In the genomic region with DNA sequence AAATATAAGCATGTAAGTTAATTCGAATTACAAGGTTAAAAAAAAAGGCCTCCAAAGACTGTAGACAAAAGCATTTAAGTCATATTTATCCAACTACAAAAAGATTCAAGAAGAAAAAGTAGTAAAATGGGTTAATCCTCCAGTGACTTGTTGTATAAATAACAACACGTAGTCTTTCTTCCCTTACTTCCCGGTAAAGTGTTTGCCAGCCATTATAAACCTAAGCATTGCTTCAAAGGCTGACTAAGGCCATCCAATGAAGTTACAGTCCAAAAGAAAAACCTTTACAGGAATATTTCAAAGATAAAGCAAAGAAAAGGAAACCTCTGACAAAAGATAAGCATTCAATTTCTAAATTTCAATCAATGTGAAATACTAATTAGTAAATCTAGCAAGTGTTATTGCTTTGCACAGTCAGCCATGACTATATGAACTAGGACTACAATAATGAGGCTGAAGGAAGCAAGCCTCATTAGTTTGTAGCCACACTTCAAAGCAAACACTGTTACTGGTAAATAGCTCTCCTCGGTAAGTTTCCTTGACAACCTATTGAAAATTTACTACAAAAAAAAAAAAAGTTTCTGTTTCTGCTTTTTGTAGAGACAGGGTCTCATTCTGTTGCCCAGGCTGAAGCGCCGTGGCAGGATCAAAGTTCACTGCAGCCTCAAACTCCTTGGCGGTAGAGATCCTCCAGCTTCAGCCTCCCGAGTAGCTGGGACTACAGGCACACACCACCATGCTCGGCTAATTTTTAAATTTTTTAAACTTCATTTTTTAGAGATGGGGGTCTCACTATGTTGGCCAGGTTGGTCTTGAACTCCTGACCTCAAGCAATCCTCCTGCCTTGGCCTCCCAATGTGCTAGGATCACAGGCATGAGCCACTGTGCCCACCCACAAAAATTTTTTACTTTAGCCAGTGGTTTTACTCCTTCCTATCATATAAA, we compare ENCODE assay signal across 16 cellular contexts. TPM values are rescaled to one million over a fixed set of nuclear protein-coding genes. Genes with fewer than 3 reads are reported as not detected.
DNase-seq lines count a peak whose midpoint lies in the region; ATAC-seq and TF ChIP-seq lines count a peak whose summit lies in the region.
"Had no signal": no experiment of that assay in that cellular context is flagged by ENCODE, and none has a peak within 500 bp of the region (broad histone marks: within the 10 kb centered on the region; RNA-seq: fewer than 3 reads in every experiment).

No MANE protein-coding gene starts in this region.

- ATAC-seq in Right ventricle myocardium superior (ENCODE audit: poor library complexity) = no peak
- ATAC-seq in HG03460 (IDR thresholded peaks at IDR 0.05; ENCODE audit: unreplicated experiment) = peak; percentile 66
- ATAC-seq: activated naive CD4-positive, alpha-beta T cell treated with anti-CD3 and anti-CD28 coated beads, Interleukin-2, amount 50 U/mL, for 72 hours had no signal

- H3K4me3 ChIP-seq in left ventricle myocardium inferior = no peak overlapping the region
- no peak overlapping the region for H3K4me3 ChIP-seq in lower leg skin (ENCODE audit: low read depth, poor library complexity, severe bottlenecking)
- H3K4me3 ChIP-seq in suprapubic skin = no peak overlapping the region
- no peak overlapping the region for H3K4me3 ChIP-seq in GM23248
- H3K4me3 ChIP-seq: esophagus muscularis mucosa, transverse colon had no signal

- TF ChIP-seq CTCF in left ventricle myocardium inferior (IDR thresholded peaks at IDR 0.05; ENCODE audit: borderline replicate concordance) = no peak
- TF ChIP-seq CTCF in lower leg skin (IDR thresholded peaks at IDR 0.05) = no peak
- no peak for TF ChIP-seq CTCF in suprapubic skin (IDR thresholded peaks at IDR 0.05)

- H3K4me1 ChIP-seq in left ventricle myocardium inferior (peaks cover 61% of the 10 kb centered on the region), suprapubic skin (peaks cover 11% of the 10 kb centered on the region), GM23248 (ENCODE audit: insufficient read depth) (peaks cover 13% of the 10 kb centered on the region; the same call in 1 of the 2 replicates)

- peak overlapping the region; percentile 21 for H3K27ac ChIP-seq in left ventricle myocardium inferior (replicated peaks)
- no peak overlapping the region for H3K27ac ChIP-seq in suprapubic skin
- H3K27ac ChIP-seq in GM23248 = no peak overlapping the region
- H3K27ac ChIP-seq: brain microvascular endothelial cell, esophagus muscularis mucosa had no signal

- no peaks in the 10 kb centered on the region for H3K9me3 ChIP-seq in left ventricle myocardium inferior (replicated peaks)
- H3K9me3 ChIP-seq in suprapubic skin = no peaks in the 10 kb centered on the region
- H3K9me3 ChIP-seq in GM23248 (ENCODE audit: low read depth) = no peaks in the 10 kb centered on the region
- H3K9me3 ChIP-seq: esophagus muscularis mucosa, transverse colon had no signal

- intact Hi-C loops in left ventricle myocardium inferior (cut with micrococcal nuclease) = no loop called here
- intact Hi-C loops in Right ventricle myocardium superior (cut with DNase I) = no loop called here
- intact Hi-C loops in lower leg skin (cut with DNase I; ENCODE audit: low total_unique reads) = no loop called here

- H2AFZ ChIP-seq in GM23248 = no peak overlapping the region

- H3F3A ChIP-seq in GM23248 (ENCODE audit: insufficient read depth) = no peaks in the 10 kb centered on the region

- H3K27me3 ChIP-seq in left ventricle myocardium inferior (ENCODE audit: low read depth) = no peaks in the 10 kb centered on the region
- H3K27me3 ChIP-seq in suprapubic skin = no peaks in the 10 kb centered on the region
- H3K27me3 ChIP-seq in GM23248 (replicated peaks; ENCODE audit: insufficient read depth) = no peaks in the 10 kb centered on the region
- H3K27me3 ChIP-seq: brain microvascular endothelial cell, esophagus muscularis mucosa, transverse colon had no signal

- in situ Hi-C loops in GM23248 (cut with MboI) = no loop called here

- no peak overlapping the region for H3K9ac ChIP-seq in GM23248

- no peak overlapping the region for H3K4me2 ChIP-seq in GM23248 (ENCODE audit: unreplicated experiment)

- peaks cover 99% of the 10 kb centered on the region for H3K79me2 ChIP-seq in GM23248 (ENCODE audit: insufficient read depth)

- TF ChIP-seq POLR2A in lower leg skin (IDR thresholded peaks at IDR 0.05) = no peak
- TF ChIP-seq POLR2A in suprapubic skin (IDR thresholded peaks at IDR 0.05) = no peak

- H3K36me3 ChIP-seq in left ventricle myocardium inferior (no peaks in the 10 kb centered on the region), suprapubic skin (no peaks in the 10 kb centered on the region), GM23248 (ENCODE audit: low read depth) (no peaks in the 10 kb centered on the region)
- H3K36me3 ChIP-seq: brain microvascular endothelial cell, esophagus muscularis mucosa, transverse colon had no signal

- peaks cover 35% of the 10 kb centered on the region for H4K20me1 ChIP-seq in GM23248 (ENCODE audit: insufficient read depth)

- H3K9me2 ChIP-seq in GM23248 (ENCODE audit: insufficient read depth) = no peaks in the 10 kb centered on the region

- no peak for TF ChIP-seq EP300 in suprapubic skin (IDR thresholded peaks at IDR 0.05)

- WGBS in lower leg skin, 2 donors = 81% methylated on average over 9 of the region's 9 CpGs
- WGBS in suprapubic skin = 77% methylated on average over 9 of the region's 9 CpGs
- WGBS in GM23248 (ENCODE audit: low coverage in 1 of 2, low lambda C conversion rate in 2 of 2, missing lambda C conversion rate in 2 of 2), 2 experiments = 79% methylated on average over 9 of the region's 9 CpGs

- DNase-seq in left ventricle myocardium inferior (no peak), Right ventricle myocardium superior (no peak), kidney tubule cell (ENCODE audit: low spot score) (peak; percentile 21), lower leg skin (ENCODE audit: low spot score in 2 of 2) (no peak), NCI-H2107 (lab: John Stamatoyannopoulos, UW) (no peak), suprapubic skin (ENCODE audit: low spot score in 2 of 2) (no peak), GM23248 (no peak)
- DNase-seq: activated CD4-positive, alpha-beta T cell treated with anti-CD3 and anti-CD28 coated beads for 4 hours; brain microvascular endothelial cell; Calu3; nucleus accumbens; SIG-M5; transverse colon had no signal

RNA-seq across cellular contexts. Expression of gene NUDT3, which starts 46.0 kb away (rescaled TPM):
- total RNA-seq in left ventricle myocardium inferior = 50.1 TPM
- 49.6 TPM for total RNA-seq in Right ventricle myocardium superior
- total RNA-seq in lower leg skin = 10 to 100 TPM in 3 of 4 donors, 1 to 10 TPM in 1; 10.0 to 29.1 (median 19.9) TPM
- total RNA-seq in suprapubic skin = 10 to 100 TPM; 23.2 to 34.6 (median 28.0) TPM
- 11.5 and 13.8 TPM in 2 replicates for total RNA-seq in GM23248 (2014; rRNA removed; shearing (Covaris generic))
- polyA plus RNA-seq in GM23248 (2016; fragmentation: Nextera tagmentation; extraction: Ambion mirVana) = 8.1 and 8.9 TPM in 2 replicates
